9 cellular contexts compared by ENCODE assay signal in the genomic region with DNA sequence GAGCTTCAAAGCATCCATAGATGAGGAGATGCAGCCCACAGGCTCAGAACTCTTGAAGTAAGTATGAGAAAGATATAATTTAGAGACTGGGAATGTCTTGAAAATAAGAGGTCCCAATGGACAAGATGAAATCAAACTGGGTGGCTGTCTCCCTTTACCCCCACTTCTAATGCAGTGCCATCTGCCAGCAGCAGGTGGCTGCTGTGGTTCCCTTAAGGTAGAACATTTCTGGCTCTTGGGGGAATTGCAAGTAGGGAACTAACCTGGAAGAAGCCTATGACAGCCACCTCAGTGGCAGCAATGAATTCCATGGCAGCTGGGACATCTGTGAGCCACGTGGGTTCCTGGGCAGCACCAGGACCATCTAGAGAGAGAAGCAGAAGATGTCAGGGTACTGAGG. TPM values are rescaled to one million over a fixed set of nuclear protein-coding genes. Genes with fewer than 3 reads are reported as not detected.
DNase-seq lines count a peak whose midpoint lies in the region; ATAC-seq and TF ChIP-seq lines count a peak whose summit lies in the region.
"Had no signal": no experiment of that assay in that cellular context is flagged by ENCODE, and none has a peak within 500 bp of the region (broad histone marks: within the 10 kb centered on the region; RNA-seq: fewer than 3 reads in every experiment).

No MANE protein-coding gene starts in this region.

- no peaks in the 10 kb centered on the region for H3K27me3 Mint-ChIP-seq in activated CD4-positive, alpha-beta memory T cell treated with anti-CD3 and anti-CD28 coated beads, Interleukin-2, amount 10 ng/mL, durations not matched to agents 7 days and 5 days

- H3K27me3 ChIP-seq in SK-N-SH (ENCODE audit: insufficient read depth) (no peaks in the 10 kb centered on the region), osteoblast (ENCODE audit: insufficient read depth, low read length) (no peaks in the 10 kb centered on the region), prostate gland (replicated peaks; ENCODE audit: insufficient read depth) (no peaks in the 10 kb centered on the region)

- H3K9me3 Mint-ChIP-seq in activated CD4-positive, alpha-beta memory T cell treated with anti-CD3 and anti-CD28 coated beads, Interleukin-2, amount 10 ng/mL, durations not matched to agents 7 days and 5 days: no peaks in the 10 kb centered on the region

- H3K4me1 ChIP-seq in SK-N-SH (ENCODE audit: control insufficient read depth in 1 of 2, insufficient read depth in 2 of 2, low read depth in 1 of 2, low read length in 1 of 2): no peaks in the 10 kb centered on the region
- H3K4me1 ChIP-seq in osteoblast (ENCODE audit: insufficient read depth, low read length): no peaks in the 10 kb centered on the region
- no peaks in the 10 kb centered on the region for H3K4me1 ChIP-seq in prostate gland (replicated peaks)

- no peak overlapping the region for H3K4me3 ChIP-seq in SK-N-SH (ENCODE audit: low read depth in 2 of 2, low read length in 1 of 2)
- H3K4me3 ChIP-seq in osteoblast (ENCODE audit: insufficient read depth, low read length): no peak overlapping the region
- no peak overlapping the region for H3K4me3 ChIP-seq in prostate gland

- peaks cover 9 to 14% of the 10 kb centered on the region in 2 experiments for H3K36me3 ChIP-seq in SK-N-SH (replicated peaks in 1 of 2; ENCODE audit: control insufficient read depth in 1 of 2, insufficient read depth in 2 of 2, low read length in 1 of 2)
- no peaks in the 10 kb centered on the region for H3K36me3 ChIP-seq in osteoblast (ENCODE audit: insufficient read depth, low read length)
- H3K36me3 ChIP-seq in prostate gland: no peaks in the 10 kb centered on the region

- intact Hi-C loops in prostate gland (cut with DNase I): no loop called here

- no peak overlapping the region for H3K9ac ChIP-seq in SK-N-SH

- H3K27ac ChIP-seq in SK-N-SH (ENCODE audit: low read depth in 2 of 2, low read length in 1 of 2) (no peak overlapping the region), osteoblast (ENCODE audit: low read depth, low read length) (no peak overlapping the region), prostate gland (no peak overlapping the region)

- H3K4me2 ChIP-seq in SK-N-SH (no peak overlapping the region), osteoblast (ENCODE audit: insufficient read depth, low read length) (no peak overlapping the region)

- peak overlapping the region; percentile 21 for H3K27ac Mint-ChIP-seq in activated CD4-positive, alpha-beta memory T cell treated with anti-CD3 and anti-CD28 coated beads, Interleukin-2, amount 10 ng/mL, durations not matched to agents 7 days and 5 days

- CTCF ChIA-PET in SK-N-SH (lab: Yijun Ruan, JAX): interaction anchor here (1.1 to 1.2 kb wide), 2 partner anchors 10 to 58 kb away, joined by 3 to 4 read pairs; no protein-coding TSS in a partner anchor
- CTCF ChIA-PET in activated CD4-positive, alpha-beta memory T cell treated with anti-CD3 and anti-CD28 coated beads, Interleukin-2, amount 10 ng/mL, durations not matched to agents 7 days and 5 days (lab: Charles Lee): interaction anchor here (1.0 to 3.4 kb wide), 6 partner anchors 11 to 58 kb away, joined by 3 to 18 read pairs (median 5); no protein-coding TSS in a partner anchor

- H3K79me2 ChIP-seq in SK-N-SH (ENCODE audit: insufficient read depth) (no peaks in the 10 kb centered on the region), osteoblast (ENCODE audit: insufficient read depth, low read length) (no peaks in the 10 kb centered on the region)

- TF ChIP-seq POLR2A in prostate gland (IDR thresholded peaks at IDR 0.05): no peak

- DNase-seq in SK-N-SH: no peak
- no peak for DNase-seq in activated CD4-positive, alpha-beta memory T cell treated with anti-CD3 and anti-CD28 coated beads, Interleukin-2, amount 10 ng/mL, durations not matched to agents 7 days and 5 days
- no peak for DNase-seq in osteoblast (ENCODE audit: insufficient read length, low spot score, missing footprints)
- no peak for DNase-seq in T1000 (lab: John Stamatoyannopoulos, UW)
- no peak for DNase-seq in prostate gland (ENCODE audit: low spot score)
- DNase-seq: occipital lobe had no signal

- H3K36me3 Mint-ChIP-seq in activated CD4-positive, alpha-beta memory T cell treated with anti-CD3 and anti-CD28 coated beads, Interleukin-2, amount 10 ng/mL, durations not matched to agents 7 days and 5 days (ENCODE audit: low read depth): peaks cover 87% of the 10 kb centered on the region

- WGBS in SK-N-SH (ENCODE audit: low lambda C conversion rate): 17% methylated on average over 1 of the region's 1 CpG
- WGBS in prostate gland: 88% methylated on average over 1 of the region's 1 CpG

- ATAC-seq in SK-N-SH treated with all-trans-retinoic acid at 6 μM for 48 hours (peak; percentile 31; the same call in 2 of the 3 replicates), HG02870 (IDR thresholded peaks at IDR 0.05; ENCODE audit: unreplicated experiment) (peak; percentile 42), HG03442 (IDR thresholded peaks at IDR 0.05; ENCODE audit: unreplicated experiment) (no peak)

- H2AFZ ChIP-seq in SK-N-SH (ENCODE audit: low read depth) (no peak overlapping the region), osteoblast (ENCODE audit: low read length) (no peak overlapping the region)

- H3K4me1 Mint-ChIP-seq in activated CD4-positive, alpha-beta memory T cell treated with anti-CD3 and anti-CD28 coated beads, Interleukin-2, amount 10 ng/mL, durations not matched to agents 7 days and 5 days: peaks cover 20% of the 10 kb centered on the region

- no peak for TF ChIP-seq EP300 in SK-N-SH (IDR thresholded peaks at IDR 0.05; ENCODE audit: borderline replicate concordance in 1 of 2, low read depth in 1 of 2, low read length in 1 of 2)

- POLR2A ChIA-PET in SK-N-SH (lab: Yijun Ruan, JAX): no interaction called here
- POLR2A ChIA-PET in activated CD4-positive, alpha-beta memory T cell treated with anti-CD3 and anti-CD28 coated beads, Interleukin-2, amount 10 ng/mL, durations not matched to agents 7 days and 5 days (lab: Charles Lee): interaction anchor here (0.9 to 2.7 kb wide), 13 partner anchors 8 to 167 kb away, joined by 3 to 13 read pairs (median 5); partner anchors contain the start of gene ARHGDIB

- no peaks in the 10 kb centered on the region for H3F3A ChIP-seq in SK-N-SH (replicated peaks; ENCODE audit: insufficient read depth)

- H3K9me3 ChIP-seq in SK-N-SH (no peaks in the 10 kb centered on the region), osteoblast (ENCODE audit: low read depth, low read length) (no peaks in the 10 kb centered on the region), prostate gland (no peaks in the 10 kb centered on the region)

- no peak overlapping the region for H3K4me3 Mint-ChIP-seq in activated CD4-positive, alpha-beta memory T cell treated with anti-CD3 and anti-CD28 coated beads, Interleukin-2, amount 10 ng/mL, durations not matched to agents 7 days and 5 days

- no peaks in the 10 kb centered on the region for H3K9me2 ChIP-seq in SK-N-SH

- TF ChIP-seq CTCF in SK-N-SH (IDR thresholded peaks at IDR 0.05) (no peak), osteoblast (IDR thresholded peaks at IDR 0.05; ENCODE audit: extremely low read depth, low read depth, low read length) (peak; percentile 21), prostate gland (IDR thresholded peaks at IDR 0.05) (no peak)

- TF ChIP-seq RAD21 in SK-N-SH (IDR thresholded peaks at IDR 0.05; ENCODE audit: low read length): no peak

- no peaks in the 10 kb centered on the region for H4K20me1 ChIP-seq in SK-N-SH (ENCODE audit: insufficient read depth)
- H4K20me1 ChIP-seq in osteoblast (ENCODE audit: insufficient read depth, low read length): no peaks in the 10 kb centered on the region

TF ChIP-seq in SK-N-SH treated with all-trans-retinoic acid at 6 μM for 48 hours, 23 proteins besides CTCF, POLR2A, EP300 and RAD21 (continues in another document):
- no peak for TF ChIP-seq ZNF8 (CRISPR knock-in tag; IDR thresholded peaks at IDR 0.05)

TF ChIP-seq in SK-N-SH, 30 proteins besides CTCF, POLR2A, EP300 and RAD21 (continues in another document):
- TF ChIP-seq RXRA (IDR thresholded peaks at IDR 0.05; ENCODE audit: borderline replicate concordance, low read depth): no peak
- no peak for TF ChIP-seq TCF12 (IDR thresholded peaks at IDR 0.05)
- TF ChIP-seq NRF1 (IDR thresholded peaks at IDR 0.05; ENCODE audit: low read depth, low read length): no peak
- no peak for TF ChIP-seq FOXM1 (IDR thresholded peaks at IDR 0.05; ENCODE audit: low read depth)

RNA-seq across cellular contexts. Expression of gene ERP27, which starts 0.6 kb away (rescaled TPM):
- 0.64 and 1.1 TPM in 2 replicates for polyA plus RNA-seq in SK-N-SH (2012; rRNA removed)
- polyA plus RNA-seq in SK-N-SH (2012; cell fraction: cytosol; rRNA removed): 1.2 and 1.7 TPM in 2 replicates
- polyA plus RNA-seq in SK-N-SH (2012; cell fraction: nucleus; rRNA removed): 0.22 and 0.58 TPM in 2 replicates
- total RNA-seq in activated CD4-positive, alpha-beta memory T cell treated with anti-CD3 and anti-CD28 coated beads, Interleukin-2, amount 10 ng/mL, durations not matched to agents 7 days and 5 days: 1 to 10 TPM; 7.2 to 8.5 TPM
- not detected in 2 replicates for total RNA-seq in osteoblast
- 1 to 10 TPM in 1 of 2 donors, under 1 TPM in 1; 0.57 to 2.3 TPM for total RNA-seq in prostate gland
- total RNA-seq: occipital lobe had no signal

RNA-seq across cellular contexts. Expression of gene ARHGDIB, which starts 23.7 kb away (rescaled TPM):
- 362 and 393 TPM in 2 replicates for polyA plus RNA-seq in SK-N-SH (2012; rRNA removed)
- 353 and 368 TPM in 2 replicates for polyA plus RNA-seq in SK-N-SH (2012; cell fraction: cytosol; rRNA removed)
- 212 and 243 TPM in 2 replicates for polyA plus RNA-seq in SK-N-SH (2012; cell fraction: nucleus; rRNA removed)
- 1,000 to 10,000 TPM; 1,463 to 1,491 TPM for total RNA-seq in activated CD4-positive, alpha-beta memory T cell treated with anti-CD3 and anti-CD28 coated beads, Interleukin-2, amount 10 ng/mL, durations not matched to agents 7 days and 5 days
- total RNA-seq in osteoblast: 1.5 and 7.2 TPM in 2 replicates
- 10 to 100 TPM; 40.2 to 65.9 TPM for total RNA-seq in prostate gland

RNA-seq across cellular contexts. Expression of gene PDE6H, which starts 35.2 kb away (rescaled TPM):
- polyA plus RNA-seq in SK-N-SH (2012; rRNA removed): not detected in 2 replicates
- polyA plus RNA-seq in SK-N-SH (2012; cell fraction: cytosol; rRNA removed): not detected in 2 replicates
- polyA plus RNA-seq in SK-N-SH (2012; cell fraction: nucleus; rRNA removed): 0.10 TPM in 1 of 2 replicates, not detected in the other
- total RNA-seq in activated CD4-positive, alpha-beta memory T cell treated with anti-CD3 and anti-CD28 coated beads, Interleukin-2, amount 10 ng/mL, durations not matched to agents 7 days and 5 days: not detected
- not detected in 2 replicates for total RNA-seq in osteoblast
- not detected for total RNA-seq in prostate gland
- total RNA-seq: occipital lobe had no signal

RNA-seq across cellular contexts. Expression of gene MGP, which starts 52.0 kb away (rescaled TPM):
- 76.2 and 109 TPM in 2 replicates for polyA plus RNA-seq in SK-N-SH (2012; rRNA removed)
- polyA plus RNA-seq in SK-N-SH (2012; cell fraction: cytosol; rRNA removed): 103 and 113 TPM in 2 replicates
- 41.9 and 53.5 TPM in 2 replicates for polyA plus RNA-seq in SK-N-SH (2012; cell fraction: nucleus; rRNA removed)
- total RNA-seq in activated CD4-positive, alpha-beta memory T cell treated with anti-CD3 and anti-CD28 coated beads, Interleukin-2, amount 10 ng/mL, durations not matched to agents 7 days and 5 days: not detected
- total RNA-seq in osteoblast (8.0 and 16.8 TPM in 2 replicates), prostate gland (100 to 1,000 TPM; 233 to 388 TPM)

Comparison
In these comparisons a context has a peak if more than half of its experiments do, and no peak if none do; other contexts are left out.
1. RNA of gene ARHGDIB, which starts 23.7 kb away (total RNA-seq): 1,463 to 1,491 TPM in activated CD4-positive, alpha-beta memory T cell treated with anti-CD3 and anti-CD28 coated beads, Interleukin-2, amount 10 ng/mL, durations not matched to agents 7 days and 5 days; 40.2 to 65.9 TPM in prostate gland and 1.5 to 7.2 TPM in osteoblast; every median in the first group is over 10 times any median in the second.